In the genomic region with DNA sequence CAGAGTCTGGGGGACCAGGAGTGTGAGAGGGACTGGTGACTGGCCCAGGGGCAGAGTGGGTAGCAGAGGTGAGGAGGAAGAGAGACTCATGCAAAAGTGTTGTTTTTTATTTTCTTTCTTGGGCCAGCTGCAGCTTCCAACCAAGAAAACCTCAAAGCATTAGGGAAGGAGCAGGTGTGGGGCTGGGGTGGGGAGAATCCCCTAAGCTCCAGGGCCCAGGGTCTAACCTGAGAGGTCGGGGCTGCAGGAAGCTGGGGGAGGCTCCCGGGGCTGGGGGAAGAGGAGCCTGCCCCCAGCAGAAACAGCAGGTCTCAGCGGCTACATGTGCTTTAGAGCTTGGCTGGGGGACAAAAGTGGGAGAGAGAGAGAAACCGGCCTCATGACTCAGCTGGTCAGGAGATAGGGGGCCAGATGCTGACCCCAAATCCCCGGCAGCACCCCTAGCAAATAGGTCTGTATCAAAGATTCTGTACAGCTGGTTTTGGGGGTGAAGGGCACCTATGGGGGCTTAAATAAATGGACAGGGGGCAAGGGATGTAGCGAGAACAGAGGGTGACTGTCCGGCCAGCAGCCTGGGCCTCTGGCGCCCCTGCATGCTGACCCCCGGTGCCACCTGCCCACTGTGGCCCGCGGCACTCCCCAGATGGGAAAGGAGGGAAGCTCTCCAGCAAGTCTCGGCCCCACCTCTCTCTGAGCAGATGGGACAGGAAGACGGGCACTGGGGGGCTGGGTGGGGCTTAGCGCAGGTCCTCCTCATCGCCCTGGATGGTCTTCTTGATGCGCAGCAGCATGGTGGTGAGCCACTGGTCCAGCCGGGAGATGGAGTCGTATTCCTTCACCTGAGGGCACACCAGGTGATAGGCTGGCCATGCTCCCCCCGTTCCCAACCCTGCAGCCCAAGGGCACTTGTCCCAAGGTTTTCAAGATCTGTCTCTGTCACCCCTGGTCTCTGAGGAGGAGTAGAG, we compare ENCODE assay signal across 12 cellular contexts. TPM values are rescaled to one million over a fixed set of nuclear protein-coding genes. Genes with fewer than 3 reads are reported as not detected.
DNase-seq lines count a peak whose midpoint lies in the region; ATAC-seq and TF ChIP-seq lines count a peak whose summit lies in the region.
"Had no signal": no experiment of that assay in that cellular context is flagged by ENCODE, and none has a peak within 500 bp of the region (broad histone marks: within the 10 kb centered on the region; RNA-seq: fewer than 3 reads in every experiment).

No MANE protein-coding gene starts in this region.

- peaks cover 20% of the 10 kb centered on the region for H3K4me1 Mint-ChIP-seq in T-helper 2 cell treated with Interferon-gamma antibody and Interleukin-4, amounts not matched to agents 5 μg/mL and 100 μg/mL, for 36 hours (ENCODE audit: low read depth)
- peaks cover 23% of the 10 kb centered on the region for H3K4me1 Mint-ChIP-seq in activated T-helper 17 cell treated with anti-CD3 and anti-CD28 coated beads, Interleukin-2, amount 50 U/mL, for 72 hours
- H3K4me1 Mint-ChIP-seq in nephron progenitor cell: peaks cover 43% of the 10 kb centered on the region

- H3K27ac Mint-ChIP-seq in T-helper 2 cell treated with Interferon-gamma antibody and Interleukin-4, amounts not matched to agents 5 μg/mL and 100 μg/mL, for 36 hours: peak overlapping the region; percentile 49
- H3K27ac Mint-ChIP-seq in activated T-helper 17 cell treated with anti-CD3 and anti-CD28 coated beads, Interleukin-2, amount 50 U/mL, for 72 hours: peak overlapping the region; percentile 57
- peak overlapping the region; percentile 79 for H3K27ac Mint-ChIP-seq in nephron progenitor cell
- H3K27ac Mint-ChIP-seq: activated T-cell treated with anti-CD3 and anti-CD28 coated beads, Interleukin-2, amount 50 U/mL, for 72 hours had no signal

- no peak for ATAC-seq in activated T-helper 17 cell treated with anti-CD3 and anti-CD28 coated beads, Interleukin-2, amount 50 U/mL, for 72 hours (replicated peaks)
- ATAC-seq in HG03280 (IDR thresholded peaks at IDR 0.05; ENCODE audit: unreplicated experiment) (no peak), GM21825 (IDR thresholded peaks at IDR 0.05; ENCODE audit: unreplicated experiment) (no peak)
- ATAC-seq: activated CD4-positive, CD25-positive, alpha-beta regulatory T cell treated with anti-CD3 and anti-CD28 coated beads, Interleukin-2, amount 50 U/mL, for 24 hours; activated T-cell treated with anti-CD3 and anti-CD28 coated beads, Interleukin-2, amount 50 U/mL, for 72 hours had no signal

- DNase-seq in T-helper 2 cell treated with Interferon-gamma antibody and Interleukin-4, amounts not matched to agents 5 μg/mL and 100 μg/mL, for 36 hours (ENCODE audit: low spot score): no peak
- no peak for DNase-seq in T-helper 2 cell
- peak in 1 of 2 experiments; percentile 30 for DNase-seq in HL-60 (ENCODE audit: low read depth in 1 of 2, low spot score in 1 of 2)
- DNase-seq in nephron progenitor cell: no peak
- no peak for DNase-seq in NCI-H345 treated with DMSO at 0.1 percent for 48 hours (lab: John Stamatoyannopoulos, UW; ENCODE audit: unreplicated experiment)
- DNase-seq: activated T-cell treated with anti-CD3 and anti-CD28 coated beads, Interleukin-2, amount 50 U/mL, for 72 hours; NCI-H1105; occipital lobe had no signal

- H3K27me3 Mint-ChIP-seq in T-helper 2 cell treated with Interferon-gamma antibody and Interleukin-4, amounts not matched to agents 5 μg/mL and 100 μg/mL, for 36 hours (ENCODE audit: low read depth): no peaks in the 10 kb centered on the region
- H3K27me3 Mint-ChIP-seq in activated T-helper 17 cell treated with anti-CD3 and anti-CD28 coated beads, Interleukin-2, amount 50 U/mL, for 72 hours: no peaks in the 10 kb centered on the region
- H3K27me3 Mint-ChIP-seq in nephron progenitor cell (ENCODE audit: low read depth, poor library complexity): peaks cover 6% of the 10 kb centered on the region

- no peaks in the 10 kb centered on the region for H3K27me3 ChIP-seq in HL-60 (ENCODE audit: insufficient read depth, poor library complexity, severe bottlenecking)

- H3K4me3 Mint-ChIP-seq in T-helper 2 cell treated with Interferon-gamma antibody and Interleukin-4, amounts not matched to agents 5 μg/mL and 100 μg/mL, for 36 hours: no peak overlapping the region
- no peak overlapping the region for H3K4me3 Mint-ChIP-seq in activated T-helper 17 cell treated with anti-CD3 and anti-CD28 coated beads, Interleukin-2, amount 50 U/mL, for 72 hours
- no peak overlapping the region for H3K4me3 Mint-ChIP-seq in nephron progenitor cell

- peaks cover 11% of the 10 kb centered on the region for H3K36me3 Mint-ChIP-seq in T-helper 2 cell treated with Interferon-gamma antibody and Interleukin-4, amounts not matched to agents 5 μg/mL and 100 μg/mL, for 36 hours (ENCODE audit: low read depth)
- peaks cover 24% of the 10 kb centered on the region for H3K36me3 Mint-ChIP-seq in activated T-helper 17 cell treated with anti-CD3 and anti-CD28 coated beads, Interleukin-2, amount 50 U/mL, for 72 hours (ENCODE audit: low read depth)
- H3K36me3 Mint-ChIP-seq in nephron progenitor cell (ENCODE audit: low read depth): peaks cover 10% of the 10 kb centered on the region

- H3K9me3 Mint-ChIP-seq in T-helper 2 cell treated with Interferon-gamma antibody and Interleukin-4, amounts not matched to agents 5 μg/mL and 100 μg/mL, for 36 hours: no peaks in the 10 kb centered on the region
- H3K9me3 Mint-ChIP-seq in activated T-helper 17 cell treated with anti-CD3 and anti-CD28 coated beads, Interleukin-2, amount 50 U/mL, for 72 hours: no peaks in the 10 kb centered on the region
- no peaks in the 10 kb centered on the region for H3K9me3 Mint-ChIP-seq in nephron progenitor cell
- H3K9me3 Mint-ChIP-seq: activated T-cell treated with anti-CD3 and anti-CD28 coated beads, Interleukin-2, amount 50 U/mL, for 72 hours had no signal

- no peak for TF ChIP-seq CTCF in HL-60 (IDR thresholded peaks at IDR 0.05; ENCODE audit: insufficient read depth, low read length)
- no peak for TF ChIP-seq CTCF in nephron progenitor cell (IDR thresholded peaks at IDR 0.05)

- H3K4me3 ChIP-seq in HL-60 (replicated peaks; ENCODE audit: insufficient read depth, low read length): no peak overlapping the region

- H3K27ac ChIP-seq in HL-60 (replicated peaks): peak overlapping the region; percentile 60

RNA-seq across cellular contexts. Expression of a gene that starts 3.8 kb away (rescaled TPM):
- 10 to 100 TPM; 12.9 to 17.7 TPM for total RNA-seq in activated T-helper 17 cell treated with anti-CD3 and anti-CD28 coated beads, Interleukin-2, amount 50 U/mL, for 72 hours

RNA-seq across cellular contexts. Expression of a gene that starts 16.1 kb away (rescaled TPM):
- total RNA-seq in activated T-helper 17 cell treated with anti-CD3 and anti-CD28 coated beads, Interleukin-2, amount 50 U/mL, for 72 hours: under 1 TPM; 0.06 to 0.50 TPM

RNA-seq across cellular contexts. Expression of a gene that starts 27.0 kb away (rescaled TPM):
- total RNA-seq in activated T-helper 17 cell treated with anti-CD3 and anti-CD28 coated beads, Interleukin-2, amount 50 U/mL, for 72 hours: 10 to 100 TPM; 33.7 to 72.4 TPM
